Comparison of ENCODE assay signal across 1 cellular context in the genomic region with DNA sequence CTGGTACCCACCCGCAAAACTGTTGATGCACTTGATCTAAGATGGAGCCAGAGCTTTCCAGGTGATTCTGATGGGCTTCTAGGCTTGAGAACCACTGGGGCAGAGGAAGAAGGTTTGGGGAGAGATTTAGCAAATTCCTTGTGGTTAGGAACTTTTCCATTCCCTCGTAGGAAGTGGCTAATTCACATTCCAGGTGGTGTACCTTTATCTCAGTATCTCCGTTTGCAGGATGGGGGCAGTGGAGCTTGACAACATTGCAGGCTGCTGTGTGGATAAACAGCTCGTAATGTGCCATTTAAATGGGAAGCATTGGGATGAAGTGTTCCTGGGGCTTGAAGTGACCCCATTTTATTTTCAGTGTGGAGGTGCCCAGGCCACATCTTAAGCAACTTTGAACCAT.
TF ChIP-seq lines count a peak whose summit lies in the region.

No MANE protein-coding gene starts in this region.

TF ChIP-seq in WTC11, 78 proteins besides CTCF, POLR2A, EP300 and RAD21 (continued from another document):
- TF ChIP-seq, protein P1, sequence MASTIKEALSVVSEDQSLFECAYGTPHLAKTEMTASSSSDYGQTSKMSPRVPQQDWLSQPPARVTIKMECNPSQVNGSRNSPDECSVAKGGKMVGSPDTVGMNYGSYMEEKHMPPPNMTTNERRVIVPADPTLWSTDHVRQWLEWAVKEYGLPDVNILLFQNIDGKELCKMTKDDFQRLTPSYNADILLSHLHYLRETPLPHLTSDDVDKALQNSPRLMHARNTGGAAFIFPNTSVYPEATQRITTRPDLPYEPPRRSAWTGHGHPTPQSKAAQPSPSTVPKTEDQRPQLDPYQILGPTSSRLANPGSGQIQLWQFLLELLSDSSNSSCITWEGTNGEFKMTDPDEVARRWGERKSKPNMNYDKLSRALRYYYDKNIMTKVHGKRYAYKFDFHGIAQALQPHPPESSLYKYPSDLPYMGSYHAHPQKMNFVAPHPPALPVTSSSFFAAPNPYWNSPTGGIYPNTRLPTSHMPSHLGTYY (CRISPR knock-in tag; IDR thresholded peaks at IDR 0.05), result no peak
- no peak for TF ChIP-seq ZNF416 (CRISPR knock-in tag; IDR thresholded peaks at IDR 0.05)
- TF ChIP-seq, protein P2, sequence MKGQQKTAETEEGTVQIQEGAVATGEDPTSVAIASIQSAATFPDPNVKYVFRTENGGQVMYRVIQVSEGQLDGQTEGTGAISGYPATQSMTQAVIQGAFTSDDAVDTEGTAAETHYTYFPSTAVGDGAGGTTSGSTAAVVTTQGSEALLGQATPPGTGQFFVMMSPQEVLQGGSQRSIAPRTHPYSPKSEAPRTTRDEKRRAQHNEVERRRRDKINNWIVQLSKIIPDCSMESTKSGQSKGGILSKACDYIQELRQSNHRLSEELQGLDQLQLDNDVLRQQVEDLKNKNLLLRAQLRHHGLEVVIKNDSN (CRISPR knock-in tag; IDR thresholded peaks at IDR 0.05), result no peak
- TF ChIP-seq, protein P3, sequence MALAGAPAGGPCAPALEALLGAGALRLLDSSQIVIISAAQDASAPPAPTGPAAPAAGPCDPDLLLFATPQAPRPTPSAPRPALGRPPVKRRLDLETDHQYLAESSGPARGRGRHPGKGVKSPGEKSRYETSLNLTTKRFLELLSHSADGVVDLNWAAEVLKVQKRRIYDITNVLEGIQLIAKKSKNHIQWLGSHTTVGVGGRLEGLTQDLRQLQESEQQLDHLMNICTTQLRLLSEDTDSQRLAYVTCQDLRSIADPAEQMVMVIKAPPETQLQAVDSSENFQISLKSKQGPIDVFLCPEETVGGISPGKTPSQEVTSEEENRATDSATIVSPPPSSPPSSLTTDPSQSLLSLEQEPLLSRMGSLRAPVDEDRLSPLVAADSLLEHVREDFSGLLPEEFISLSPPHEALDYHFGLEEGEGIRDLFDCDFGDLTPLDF (CRISPR knock-in tag; IDR thresholded peaks at IDR 0.05), result no peak
- TF ChIP-seq, protein P4, sequence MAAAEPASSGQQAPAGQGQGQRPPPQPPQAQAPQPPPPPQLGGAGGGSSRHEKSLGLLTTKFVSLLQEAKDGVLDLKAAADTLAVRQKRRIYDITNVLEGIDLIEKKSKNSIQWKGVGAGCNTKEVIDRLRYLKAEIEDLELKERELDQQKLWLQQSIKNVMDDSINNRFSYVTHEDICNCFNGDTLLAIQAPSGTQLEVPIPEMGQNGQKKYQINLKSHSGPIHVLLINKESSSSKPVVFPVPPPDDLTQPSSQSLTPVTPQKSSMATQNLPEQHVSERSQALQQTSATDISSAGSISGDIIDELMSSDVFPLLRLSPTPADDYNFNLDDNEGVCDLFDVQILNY (CRISPR knock-in tag; IDR thresholded peaks at IDR 0.05), result no peak
- no peak for TF ChIP-seq ZNF263 (CRISPR knock-in tag; IDR thresholded peaks at IDR 0.05; ENCODE audit: low read depth)
- TF ChIP-seq ZNF423 (CRISPR knock-in tag; IDR thresholded peaks at IDR 0.05), result no peak
- TF ChIP-seq, protein P5, sequence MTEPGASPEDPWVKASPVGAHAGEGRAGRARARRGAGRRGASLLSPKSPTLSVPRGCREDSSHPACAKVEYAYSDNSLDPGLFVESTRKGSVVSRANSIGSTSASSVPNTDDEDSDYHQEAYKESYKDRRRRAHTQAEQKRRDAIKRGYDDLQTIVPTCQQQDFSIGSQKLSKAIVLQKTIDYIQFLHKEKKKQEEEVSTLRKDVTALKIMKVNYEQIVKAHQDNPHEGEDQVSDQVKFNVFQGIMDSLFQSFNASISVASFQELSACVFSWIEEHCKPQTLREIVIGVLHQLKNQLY (CRISPR knock-in tag; IDR thresholded peaks at IDR 0.05), result no peak
- TF ChIP-seq, protein P6, sequence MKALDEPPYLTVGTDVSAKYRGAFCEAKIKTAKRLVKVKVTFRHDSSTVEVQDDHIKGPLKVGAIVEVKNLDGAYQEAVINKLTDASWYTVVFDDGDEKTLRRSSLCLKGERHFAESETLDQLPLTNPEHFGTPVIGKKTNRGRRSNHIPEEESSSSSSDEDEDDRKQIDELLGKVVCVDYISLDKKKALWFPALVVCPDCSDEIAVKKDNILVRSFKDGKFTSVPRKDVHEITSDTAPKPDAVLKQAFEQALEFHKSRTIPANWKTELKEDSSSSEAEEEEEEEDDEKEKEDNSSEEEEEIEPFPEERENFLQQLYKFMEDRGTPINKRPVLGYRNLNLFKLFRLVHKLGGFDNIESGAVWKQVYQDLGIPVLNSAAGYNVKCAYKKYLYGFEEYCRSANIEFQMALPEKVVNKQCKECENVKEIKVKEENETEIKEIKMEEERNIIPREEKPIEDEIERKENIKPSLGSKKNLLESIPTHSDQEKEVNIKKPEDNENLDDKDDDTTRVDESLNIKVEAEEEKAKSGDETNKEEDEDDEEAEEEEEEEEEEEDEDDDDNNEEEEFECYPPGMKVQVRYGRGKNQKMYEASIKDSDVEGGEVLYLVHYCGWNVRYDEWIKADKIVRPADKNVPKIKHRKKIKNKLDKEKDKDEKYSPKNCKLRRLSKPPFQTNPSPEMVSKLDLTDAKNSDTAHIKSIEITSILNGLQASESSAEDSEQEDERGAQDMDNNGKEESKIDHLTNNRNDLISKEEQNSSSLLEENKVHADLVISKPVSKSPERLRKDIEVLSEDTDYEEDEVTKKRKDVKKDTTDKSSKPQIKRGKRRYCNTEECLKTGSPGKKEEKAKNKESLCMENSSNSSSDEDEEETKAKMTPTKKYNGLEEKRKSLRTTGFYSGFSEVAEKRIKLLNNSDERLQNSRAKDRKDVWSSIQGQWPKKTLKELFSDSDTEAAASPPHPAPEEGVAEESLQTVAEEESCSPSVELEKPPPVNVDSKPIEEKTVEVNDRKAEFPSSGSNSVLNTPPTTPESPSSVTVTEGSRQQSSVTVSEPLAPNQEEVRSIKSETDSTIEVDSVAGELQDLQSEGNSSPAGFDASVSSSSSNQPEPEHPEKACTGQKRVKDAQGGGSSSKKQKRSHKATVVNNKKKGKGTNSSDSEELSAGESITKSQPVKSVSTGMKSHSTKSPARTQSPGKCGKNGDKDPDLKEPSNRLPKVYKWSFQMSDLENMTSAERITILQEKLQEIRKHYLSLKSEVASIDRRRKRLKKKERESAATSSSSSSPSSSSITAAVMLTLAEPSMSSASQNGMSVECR (CRISPR knock-in tag; IDR thresholded peaks at IDR 0.05; ENCODE audit: borderline replicate concordance), result no peak
- TF ChIP-seq IRF2 (CRISPR knock-in tag; IDR thresholded peaks at IDR 0.05; ENCODE audit: borderline replicate concordance, low read depth), result no peak
- TF ChIP-seq TCF7 (CRISPR knock-in tag; IDR thresholded peaks at IDR 0.05; ENCODE audit: low read depth), result no peak
TF ChIP-seq in WTC11: peak in this region for 0.
